In genomic region chr10:74823791-74824183, GRCh38 we compare ENCODE assay signal across 10 cellular contexts. TPM values are rescaled to one million over a fixed set of nuclear protein-coding genes. Genes with fewer than 3 reads are reported as not detected.
DNase-seq lines count a peak whose midpoint lies in the region; ATAC-seq and TF ChIP-seq lines count a peak whose summit lies in the region.
"Had no signal": no experiment of that assay in that cellular context is flagged by ENCODE, and none has a peak within 500 bp of the region (broad histone marks: within the 10 kb centered on the region; RNA-seq: fewer than 3 reads in every experiment).

No MANE protein-coding gene starts in this region.

- H3K4me1 Mint-ChIP-seq in stimulated activated effector memory CD8-positive, alpha-beta T cell treated with anti-CD3 and anti-CD28 coated beads, Interleukin-12 subunit alpha, Interleukin-12 subunit beta, amount 100 ng/mL, for 72 hours: peaks cover 41% of the 10 kb centered on the region

- H2AFZ ChIP-seq in SK-N-SH (ENCODE audit: low read depth) (no peak overlapping the region; the same call in 1 of the 2 replicates), OCI-LY3 (ENCODE audit: low read depth, low read length) (no peak overlapping the region)

- no peaks in the 10 kb centered on the region for H3K9me3 ChIP-seq in SK-N-SH
- no peaks in the 10 kb centered on the region for H3K9me3 ChIP-seq in OCI-LY3 (ENCODE audit: insufficient read depth, low read length)
- no peaks in the 10 kb centered on the region for H3K9me3 ChIP-seq in esophagus squamous epithelium
- H3K9me3 ChIP-seq: adrenal gland had no signal

- no peak overlapping the region for H3K4me3 ChIP-seq in SK-N-SH (ENCODE audit: low read depth in 2 of 2, low read length in 1 of 2)
- H3K4me3 ChIP-seq in OCI-LY3 (ENCODE audit: low read length): peak overlapping the region; percentile 95
- no peak overlapping the region for H3K4me3 ChIP-seq in esophagus squamous epithelium

- H3K27me3 ChIP-seq in SK-N-SH (ENCODE audit: insufficient read depth) (no peaks in the 10 kb centered on the region), OCI-LY3 (ENCODE audit: low read depth, low read length) (no peaks in the 10 kb centered on the region), esophagus squamous epithelium (no peaks in the 10 kb centered on the region)
- H3K27me3 ChIP-seq: adrenal gland had no signal

- intact Hi-C loops in esophagus squamous epithelium (cut with DNase I) (no loop called here), posterior vena cava (cut with DNase I) (loop anchor here (10.0 kb wide), 4 partner anchors 171 to 1681 kb away; no protein-coding TSS in a partner anchor)

- DNase-seq in SK-N-SH: no peak
- no peak for DNase-seq in esophagus squamous epithelium (lab: John Stamatoyannopoulos, UW)
- no peak for DNase-seq in stimulated activated effector memory CD8-positive, alpha-beta T cell treated with anti-CD3 and anti-CD28 coated beads, Interleukin-12 subunit alpha, Interleukin-12 subunit beta, amount 100 ng/mL, for 72 hours (ENCODE audit: low spot score in 2 of 2)
- no peak for DNase-seq in KBM-7
- no peak for DNase-seq in posterior vena cava (ENCODE audit: low spot score)
- DNase-seq: adrenal gland, SIG-M5 had no signal

- no peak for TF ChIP-seq EP300 in SK-N-SH (IDR thresholded peaks at IDR 0.05; ENCODE audit: borderline replicate concordance in 1 of 2, low read depth in 1 of 2, low read length in 1 of 2)

- H3K9ac ChIP-seq in SK-N-SH (no peak overlapping the region), OCI-LY3 (ENCODE audit: low read length) (no peak overlapping the region; the same call in 1 of the 2 replicates)

- H3F3A ChIP-seq in SK-N-SH (replicated peaks; ENCODE audit: insufficient read depth): peaks cover 27% of the 10 kb centered on the region

- in situ Hi-C loops in KBM-7 (cut with MboI; ENCODE audit: low pct_unique_long_range_greater_than_20kb, low sequenced_read_pairs): no loop called here

- no peak for TF ChIP-seq CTCF in SK-N-SH (IDR thresholded peaks at IDR 0.05)
- TF ChIP-seq CTCF in OCI-LY3 (IDR thresholded peaks at IDR 0.05; ENCODE audit: low read depth, low read length): no peak
- TF ChIP-seq CTCF in esophagus squamous epithelium (IDR thresholded peaks at IDR 0.05): no peak

- H3K4me3 Mint-ChIP-seq in stimulated activated effector memory CD8-positive, alpha-beta T cell treated with anti-CD3 and anti-CD28 coated beads, Interleukin-12 subunit alpha, Interleukin-12 subunit beta, amount 100 ng/mL, for 72 hours: peak overlapping the region; percentile 86

- no peak for TF ChIP-seq POLR2A in esophagus squamous epithelium (IDR thresholded peaks at IDR 0.05)

- POLR2A ChIA-PET in SK-N-SH (lab: Yijun Ruan, JAX): interaction anchor here (1.4 kb wide), 1 partner anchor 405 kb away, joined by 4 read pairs; no protein-coding TSS in a partner anchor

- peak overlapping the region; percentile 93 for H3K4me2 ChIP-seq in SK-N-SH
- peak overlapping the region; percentile 89 for H3K4me2 ChIP-seq in OCI-LY3 (ENCODE audit: low read length)

- ATAC-seq in SK-N-SH treated with all-trans-retinoic acid at 6 μM for 48 hours: no peak
- no peak for ATAC-seq in stimulated activated effector memory CD8-positive, alpha-beta T cell treated with anti-CD3 and anti-CD28 coated beads, Interleukin-12 subunit alpha, Interleukin-12 subunit beta, amount 100 ng/mL, for 72 hours
- ATAC-seq in GM18873 (IDR thresholded peaks at IDR 0.05; ENCODE audit: low FRiP score, unreplicated experiment): no peak

- peaks cover 31 to 33% of the 10 kb centered on the region in 2 experiments for H3K4me1 ChIP-seq in SK-N-SH (ENCODE audit: control insufficient read depth in 1 of 2, insufficient read depth in 2 of 2, low read depth in 1 of 2, low read length in 1 of 2)
- H3K4me1 ChIP-seq in OCI-LY3 (ENCODE audit: low read length): peaks cover 12% of the 10 kb centered on the region
- H3K4me1 ChIP-seq in esophagus squamous epithelium: peaks cover 0 to 47% (median 21%) of the 10 kb centered on the region in 3 donors

- H4K20me1 ChIP-seq in SK-N-SH (ENCODE audit: insufficient read depth): peaks cover 12% of the 10 kb centered on the region
- H4K20me1 ChIP-seq in OCI-LY3 (ENCODE audit: insufficient read depth, low read length): no peaks in the 10 kb centered on the region

- peak overlapping the region; percentile 96 for H3K27ac Mint-ChIP-seq in stimulated activated effector memory CD8-positive, alpha-beta T cell treated with anti-CD3 and anti-CD28 coated beads, Interleukin-12 subunit alpha, Interleukin-12 subunit beta, amount 100 ng/mL, for 72 hours

- CTCF ChIA-PET in SK-N-SH (lab: Yijun Ruan, JAX): interaction anchor here (1.2 to 3.3 kb wide), 3 partner anchors 39 to 276 kb away, joined by 3 to 11 read pairs (median 3); a partner anchor contains a TSS

- H3K27ac ChIP-seq in SK-N-SH (ENCODE audit: low read depth in 2 of 2, low read length in 1 of 2): peak overlapping the region; percentile 36 to 77; a peak in 3 of 4 replicates
- H3K27ac ChIP-seq in OCI-LY3 (ENCODE audit: low read length): no peak overlapping the region
- H3K27ac ChIP-seq in esophagus squamous epithelium: peak overlapping the region in 3 of 4 donors; percentile 94 to 100 (median 100)

- H3K79me2 ChIP-seq in SK-N-SH (ENCODE audit: insufficient read depth) (peaks cover 19% of the 10 kb centered on the region), OCI-LY3 (ENCODE audit: low read length) (peaks cover 11% of the 10 kb centered on the region)

- 67% methylated on average over 4 of the region's 4 CpGs for WGBS in SK-N-SH (ENCODE audit: low lambda C conversion rate)
- 38 to 48% methylated on average over 4 of the region's 4 CpGs for WGBS in esophagus squamous epithelium, 2 donors

- H3K36me3 ChIP-seq in SK-N-SH (replicated peaks in 1 of 2; ENCODE audit: control insufficient read depth in 1 of 2, insufficient read depth in 2 of 2, low read length in 1 of 2) (no peaks in the 10 kb centered on the region), OCI-LY3 (replicated peaks; ENCODE audit: low read depth, low read length) (no peaks in the 10 kb centered on the region), esophagus squamous epithelium (no peaks in the 10 kb centered on the region)
- H3K36me3 ChIP-seq: adrenal gland had no signal

- no peaks in the 10 kb centered on the region for H3K9me3 Mint-ChIP-seq in stimulated activated effector memory CD8-positive, alpha-beta T cell treated with anti-CD3 and anti-CD28 coated beads, Interleukin-12 subunit alpha, Interleukin-12 subunit beta, amount 100 ng/mL, for 72 hours

- peaks cover 23% of the 10 kb centered on the region for H3K36me3 Mint-ChIP-seq in stimulated activated effector memory CD8-positive, alpha-beta T cell treated with anti-CD3 and anti-CD28 coated beads, Interleukin-12 subunit alpha, Interleukin-12 subunit beta, amount 100 ng/mL, for 72 hours

- H3K9me2 ChIP-seq in SK-N-SH: no peaks in the 10 kb centered on the region

- no peak for TF ChIP-seq RAD21 in SK-N-SH (IDR thresholded peaks at IDR 0.05; ENCODE audit: low read length)

TF ChIP-seq in SK-N-SH, 30 proteins besides CTCF, POLR2A, EP300 and RAD21:
- no peak for TF ChIP-seq ZBTB33 (IDR thresholded peaks at IDR 0.05; ENCODE audit: borderline replicate concordance, low read depth)

TF ChIP-seq in SK-N-SH treated with all-trans-retinoic acid at 6 μM for 48 hours, 23 proteins besides CTCF, POLR2A, EP300 and RAD21:
- TF ChIP-seq ESRRG (CRISPR knock-in tag; IDR thresholded peaks at IDR 0.05): no peak
- TF ChIP-seq SNAI2 (CRISPR knock-in tag; IDR thresholded peaks at IDR 0.05): no peak
- no peak for TF ChIP-seq ISL1 (CRISPR knock-in tag; IDR thresholded peaks at IDR 0.05)
- TF ChIP-seq OSR1 (CRISPR knock-in tag; IDR thresholded peaks at IDR 0.05): no peak
- TF ChIP-seq PATZ1 (CRISPR knock-in tag; IDR thresholded peaks at IDR 0.05; ENCODE audit: borderline replicate concordance): no peak
- no peak for TF ChIP-seq ZNF70 (CRISPR knock-in tag; IDR thresholded peaks at IDR 0.05)
- no peak for TF ChIP-seq ZNF8 (CRISPR knock-in tag; IDR thresholded peaks at IDR 0.05)

RNA-seq across cellular contexts. Expression of gene KAT6B, which starts 2.6 kb away (rescaled TPM):
- 4.3 and 4.6 TPM in 2 replicates for polyA plus RNA-seq in SK-N-SH (2012; rRNA removed)
- 5.8 and 6.1 TPM in 2 replicates for polyA plus RNA-seq in SK-N-SH (2012; cell fraction: cytosol; rRNA removed)
- 11.5 and 13.6 TPM in 2 replicates for polyA plus RNA-seq in SK-N-SH (2012; cell fraction: nucleus; rRNA removed)
- total RNA-seq in esophagus squamous epithelium (10 to 100 TPM; 13.1 to 48.8 (median 22.4) TPM), posterior vena cava (10 to 100 TPM; 34.7 to 35.0 TPM)
